ENCODE assay signal across 8 cellular contexts in genomic region chr22:42959472-42960145, GRCh38. TPM values are rescaled to one million over a fixed set of nuclear protein-coding genes. Genes with fewer than 3 reads are reported as not detected.
A peak's percentile ranks its signal among the peaks of the same experiment; 100 is the strongest.
DNase-seq lines count a peak whose midpoint lies in the region; ATAC-seq, FAIRE-seq and TF ChIP-seq lines count a peak whose summit lies in the region.

No MANE protein-coding gene starts in this region.

- peaks cover 7% of the 10 kb centered on the region for H3K9me1 ChIP-seq in keratinocyte (ENCODE audit: control insufficient read depth, extremely low read depth, insufficient read depth, low read length)

- peak in 1 of 2 donors; percentile 72 for TF ChIP-seq POLR2A in adrenal gland (IDR thresholded peaks at IDR 0.05)

- H3K4me3 Mint-ChIP-seq in stimulated activated naive CD8-positive, alpha-beta T cell treated with anti-CD3 and anti-CD28 coated beads, Interleukin-15, Interleukin-2, amounts not matched to agents 100 ng/mL and 50 ng/mL, for 24 hours = peak overlapping the region; percentile 65

- peak; percentile 84 for FAIRE-seq in keratinocyte (lab: Jason Lieb, UNC)

- DNase-seq in AG04450 (ENCODE audit: low read depth, low spot score) (peak; percentile 48), adrenal gland (peak; percentile 52 to 87 (median 81)), keratinocyte (ENCODE audit: low read depth, low spot score) (no peak)

- peaks cover 19% of the 10 kb centered on the region for H3K36me3 Mint-ChIP-seq in stimulated activated naive CD8-positive, alpha-beta T cell treated with anti-CD3 and anti-CD28 coated beads, Interleukin-15, Interleukin-2, amounts not matched to agents 100 ng/mL and 50 ng/mL, for 24 hours (ENCODE audit: low read depth)

- H3K27ac Mint-ChIP-seq in stimulated activated naive CD8-positive, alpha-beta T cell treated with anti-CD3 and anti-CD28 coated beads, Interleukin-15, Interleukin-2, amounts not matched to agents 100 ng/mL and 50 ng/mL, for 24 hours = peak overlapping the region; percentile 37

- H3K4me3 ChIP-seq in AG04450 (ENCODE audit: low read depth, low read length) = peak overlapping the region; percentile 3; the same call in 1 of the 2 replicates
- no peak overlapping the region for H3K4me3 ChIP-seq in HUES64 (ENCODE audit: low read length)
- peak overlapping the region in 1 of 4 donors; percentile 37 for H3K4me3 ChIP-seq in adrenal gland
- H3K4me3 ChIP-seq in keratinocyte (ENCODE audit: control insufficient read depth in 2 of 3, extremely low read depth in 1 of 3, insufficient read depth in 2 of 3, low read depth in 1 of 3, low read length in 3 of 3) = no peak overlapping the region

- H3K27ac ChIP-seq in AG04450 (ENCODE audit: low read depth, low read length) = peak overlapping the region; percentile 59
- H3K27ac ChIP-seq in HUES64 (ENCODE audit: low read depth, low read length) = peak overlapping the region; percentile 25
- peak overlapping the region; percentile 18 to 78 (median 68) for H3K27ac ChIP-seq in adrenal gland
- H3K27ac ChIP-seq in keratinocyte (ENCODE audit: control insufficient read depth, insufficient read depth, low read length) = peak overlapping the region; percentile 51

- peak overlapping the region; percentile 58 for H3K4me2 ChIP-seq in keratinocyte (ENCODE audit: control insufficient read depth, extremely low read depth, insufficient read depth, low read depth, low read length)

- no peak for TF ChIP-seq CTCF in AG04450 (IDR thresholded peaks at IDR 0.05; ENCODE audit: low read depth, low read length)
- peak in 1 of 6 experiments; percentile 13 for TF ChIP-seq CTCF in adrenal gland (IDR thresholded peaks at IDR 0.05)
- TF ChIP-seq CTCF in keratinocyte (optimal IDR thresholded peaks at IDR 0.05 in 1 of 3, IDR thresholded peaks at IDR 0.05 in 1 of 3, conservative IDR thresholded peaks at IDR 0.05 in 1 of 3; ENCODE audit: extremely low read depth in 1 of 3, insufficient read depth in 2 of 3, low read length in 3 of 3) = no peak

- H3K9ac ChIP-seq in HUES64 (ENCODE audit: low read depth, low read length) = peak overlapping the region; percentile 27
- no peak overlapping the region for H3K9ac ChIP-seq in keratinocyte (ENCODE audit: control insufficient read depth, extremely low read depth, insufficient read depth, low read length)

- H3K4me1 Mint-ChIP-seq in stimulated activated naive CD8-positive, alpha-beta T cell treated with anti-CD3 and anti-CD28 coated beads, Interleukin-15, Interleukin-2, amounts not matched to agents 100 ng/mL and 50 ng/mL, for 24 hours (ENCODE audit: low read depth) = peaks cover 66% of the 10 kb centered on the region

- CTCF ChIA-PET in AG04450 (lab: Charles Lee) = no interaction called here

- peaks cover 73% of the 10 kb centered on the region for H3K79me2 ChIP-seq in keratinocyte (ENCODE audit: control insufficient read depth, insufficient read depth, low read length)

- peaks cover 57% of the 10 kb centered on the region for H3K4me1 ChIP-seq in HUES64 (ENCODE audit: insufficient read depth, low read length)
- H3K4me1 ChIP-seq in adrenal gland (replicated peaks in 1 of 2) = peaks cover 53 to 65% of the 10 kb centered on the region in 2 donors
- H3K4me1 ChIP-seq in keratinocyte (ENCODE audit: control insufficient read depth, extremely low read depth, insufficient read depth, low read length) = peaks cover 49% of the 10 kb centered on the region

- no peaks in the 10 kb centered on the region for H3K9me3 Mint-ChIP-seq in stimulated activated naive CD8-positive, alpha-beta T cell treated with anti-CD3 and anti-CD28 coated beads, Interleukin-15, Interleukin-2, amounts not matched to agents 100 ng/mL and 50 ng/mL, for 24 hours

- dilution Hi-C loops in keratinocyte (cut with MboI; ENCODE audit: extremely low pct_ligation_motif_present, low sequenced_read_pairs) = no loop called here

- no peak overlapping the region for H2AFZ ChIP-seq in keratinocyte (ENCODE audit: control insufficient read depth, low read length)

- POLR2A ChIA-PET in AG04450 (lab: Yijun Ruan, JAX) = interaction anchor here (0.8 kb wide), 1 partner anchor 19 kb away, joined by 3 read pairs; no protein-coding TSS in a partner anchor

- no peaks in the 10 kb centered on the region for H3K27me3 ChIP-seq in AG04450 (ENCODE audit: control insufficient read depth, insufficient read depth, low read length)
- no peaks in the 10 kb centered on the region for H3K27me3 ChIP-seq in HUES64 (ENCODE audit: insufficient read depth, low read length)
- no peaks in the 10 kb centered on the region for H3K27me3 ChIP-seq in adrenal gland
- H3K27me3 ChIP-seq in keratinocyte (ENCODE audit: control insufficient read depth, extremely low read depth, insufficient read depth, low read length) = no peaks in the 10 kb centered on the region

- WGBS in HUES64 = 74% methylated on average over 13 of the region's 13 CpGs
- WGBS in adrenal gland, 4 donors = 24 to 30% (median 27%) methylated on average over 13 of the region's 13 CpGs

- H3K9me3 ChIP-seq in AG04450 (ENCODE audit: control insufficient read depth, insufficient read depth, low read length) = no peaks in the 10 kb centered on the region
- 0 out of 2 replicates have a peak, but pooled peaks cover 6% of the 10 kb centered on the region for H3K9me3 ChIP-seq in HUES64 (ENCODE audit: insufficient read depth, low read depth, low read length)
- H3K9me3 ChIP-seq in adrenal gland (replicated peaks in 1 of 3) = no peaks in the 10 kb centered on the region
- H3K9me3 ChIP-seq in keratinocyte (ENCODE audit: control insufficient read depth, low read depth, low read length) = no peaks in the 10 kb centered on the region

- intact Hi-C loops in adrenal gland (cut with DNase I) = no loop called here

- ATAC-seq in HG02798 (IDR thresholded peaks at IDR 0.05; ENCODE audit: poor library complexity, unreplicated experiment) = no peak
- no peak for ATAC-seq in GM21447 (IDR thresholded peaks at IDR 0.05; ENCODE audit: unreplicated experiment)
- no peak for ATAC-seq in HG03565 (IDR thresholded peaks at IDR 0.05; ENCODE audit: unreplicated experiment)

- H3K27me3 Mint-ChIP-seq in stimulated activated naive CD8-positive, alpha-beta T cell treated with anti-CD3 and anti-CD28 coated beads, Interleukin-15, Interleukin-2, amounts not matched to agents 100 ng/mL and 50 ng/mL, for 24 hours = no peaks in the 10 kb centered on the region

- H3K36me3 ChIP-seq in HUES64 (ENCODE audit: insufficient read depth, low read length) = no peaks in the 10 kb centered on the region
- H3K36me3 ChIP-seq in adrenal gland (replicated peaks in 1 of 2) = no peaks in the 10 kb centered on the region
- H3K36me3 ChIP-seq in keratinocyte (ENCODE audit: control insufficient read depth in 2 of 2, extremely low read depth in 1 of 2, insufficient read depth in 2 of 2, low read length in 2 of 2) = peaks cover 0 to 2% of the 10 kb centered on the region in 2 experiments

- H4K20me1 ChIP-seq in keratinocyte (ENCODE audit: control insufficient read depth, extremely low read depth, insufficient read depth, low read length) = peaks cover 9% of the 10 kb centered on the region

RNA-seq across cellular contexts. Expression of gene PACSIN2, which starts 55.3 kb away (rescaled TPM):
- polyA plus RNA-seq in AG04450 (2011; rRNA removed) (59.6 and 60.2 TPM in 2 replicates), adrenal gland (100 to 1,000 TPM in 1 of 3 donors, 10 to 100 TPM in 2; 29.8 to 152 (median 36.5) TPM), keratinocyte (50.7 to 57.2 TPM (median 55.5 TPM) in 3 replicates)
- 27.0 and 32.7 TPM in 2 replicates for polyA minus RNA-seq in AG04450 (2011; rRNA and poly(A)+ RNA removed)
- 47.2 TPM for polyA plus RNA-seq in HUES64 (2013, experiment 1 of 2)
- polyA plus RNA-seq in HUES64 (2013, experiment 2 of 2) = 46.5 TPM
- 100 to 1,000 TPM in 6 of 8 donors, 10 to 100 TPM in 2; 77.9 to 186 (median 128) TPM for total RNA-seq in adrenal gland
- polyA plus RNA-seq in keratinocyte (2011; ENCODE audit: low read depth) = 69.6 TPM
- 41.3 and 48.2 TPM in 2 replicates for polyA plus RNA-seq in keratinocyte (2011; cell fraction: cytosol; rRNA removed)
- polyA plus RNA-seq in keratinocyte (2011; cell fraction: nucleus; rRNA removed) = 72.4 and 73.4 TPM in 2 replicates
- 25.5 and 45.1 TPM in 2 replicates for polyA plus RNA-seq in keratinocyte (2012; ENCODE audit: low replicate concordance)
- polyA minus RNA-seq in keratinocyte = 29.4 to 42.1 TPM (median 36.9 TPM) in 3 replicates
- 27.2 TPM for polyA minus RNA-seq in keratinocyte (2011; cell fraction: cytosol; rRNA and poly(A)+ RNA removed)
- polyA minus RNA-seq in keratinocyte (2011; cell fraction: nucleus; rRNA and poly(A)+ RNA removed) = 27.2 and 40.8 TPM in 2 replicates
